8 cellular contexts compared by ENCODE assay signal in the genomic region with DNA sequence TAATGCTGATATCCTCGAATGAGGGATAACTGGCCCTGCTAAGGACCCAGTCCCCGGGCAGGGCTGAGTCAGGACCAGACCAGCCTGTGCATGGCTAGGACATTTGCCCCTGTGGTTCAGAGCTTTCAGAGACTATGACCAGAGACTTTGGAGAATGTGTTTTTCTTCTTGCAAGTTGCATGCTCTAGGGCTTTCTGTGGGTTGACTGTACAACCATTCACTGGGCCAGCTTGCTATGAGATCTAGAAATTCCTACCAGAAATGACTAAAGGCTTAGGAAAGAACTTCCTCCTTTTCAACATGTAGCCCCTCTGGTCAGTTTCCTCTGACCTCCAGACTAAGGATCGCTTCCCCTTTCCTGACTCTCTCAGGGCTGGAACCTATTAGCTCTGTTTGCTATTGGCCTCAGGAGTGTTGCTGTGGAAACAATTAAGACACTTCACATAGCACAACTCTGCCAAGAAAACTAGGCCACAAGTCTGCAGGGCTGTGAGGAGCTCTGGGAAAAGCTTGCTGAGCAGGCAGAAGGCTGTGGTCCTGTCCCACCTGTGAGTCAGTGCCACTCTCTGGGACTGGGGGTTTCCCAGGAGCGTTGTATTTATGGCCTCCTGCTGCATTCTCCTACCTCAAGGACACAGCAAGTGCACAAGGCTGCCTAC. TPM values are rescaled to one million over a fixed set of nuclear protein-coding genes. Genes with fewer than 3 reads are reported as not detected.
DNase-seq lines count a peak whose midpoint lies in the region; ATAC-seq and TF ChIP-seq lines count a peak whose summit lies in the region.

No MANE protein-coding gene starts in this region.

- peak; percentile 5 for ATAC-seq in left colon
- ATAC-seq in GM18867 (IDR thresholded peaks at IDR 0.05; ENCODE audit: unreplicated experiment) = no peak

- peak overlapping the region; percentile 91 for H3K27ac ChIP-seq in temporal lobe (ENCODE audit: low read depth, low read length)

- intact Hi-C loops in left colon (cut with DNase I, micrococcal nuclease) = no loop called here

- DNase-seq in DMS 273 (lab: John Stamatoyannopoulos, UW; ENCODE audit: unreplicated experiment) (peak; percentile 18), DMS 273 treated with DMSO at 0.1 percent for 48 hours (lab: John Stamatoyannopoulos, UW) (no peak), cardiac fibroblast (ENCODE audit: low read depth in 2 of 2) (peak; percentile 73 to 95), left colon (peak in 1 of 2 donors; percentile 58), NCI-H1694 (lab: John Stamatoyannopoulos, UW) (no peak)
- DNase-seq in activated effector memory CD4-positive, alpha-beta T cell treated with Interleukin-2 at 50 U/mL for 16 hours = no peak

- no peak for TF ChIP-seq CTCF in cardiac fibroblast (IDR thresholded peaks at IDR 0.05; ENCODE audit: low read depth, low read length)

- no peak overlapping the region for H3K4me3 ChIP-seq in cardiac fibroblast (replicated peaks in 1 of 2; ENCODE audit: low read depth in 2 of 2, low read length in 2 of 2)

RNA-seq across cellular contexts. Expression of gene CRY2, which starts 10.7 kb away (rescaled TPM):
- total RNA-seq in left colon (10 to 100 TPM; 25.6 to 31.3 TPM), temporal lobe (33.9 TPM)

RNA-seq across cellular contexts. Expression of gene MAPK8IP1, which starts 27.5 kb away (rescaled TPM):
- 1 to 10 TPM; 1.7 to 4.0 TPM for total RNA-seq in left colon
- total RNA-seq in temporal lobe = 75.0 TPM

RNA-seq across cellular contexts. Expression of gene FREY1, which starts 49.1 kb away (rescaled TPM):
- 1 to 10 TPM in 1 of 2 donors, under 1 TPM in 1; 0.61 to 1.3 TPM for total RNA-seq in left colon
- 0.25 TPM for total RNA-seq in temporal lobe

RNA-seq across cellular contexts. Expression of gene SLC35C1, which starts 53.0 kb away (rescaled TPM):
- 10 to 100 TPM; 48.6 to 56.8 TPM for total RNA-seq in left colon
- total RNA-seq in temporal lobe = 5.9 TPM

RNA-seq across cellular contexts. Expression of gene PEX16, which starts 59.7 kb away (rescaled TPM):
- 10 to 100 TPM; 39.6 to 42.9 TPM for total RNA-seq in left colon
- total RNA-seq in temporal lobe = 13.0 TPM

Comparison
In these comparisons a context has a peak if more than half of its experiments do, and no peak if none do; other contexts are left out.
1. DNase-seq: peak in DMS 273 (single experiment) and cardiac fibroblast (2 of 2); none in DMS 273 treated with DMSO at 0.1 percent for 48 hours (single experiment), activated effector memory CD4-positive, alpha-beta T cell treated with Interleukin-2 at 50 U/mL for 16 hours (single experiment) and NCI-H1694 (single experiment).
2. RNA of gene MAPK8IP1, which starts 27.5 kb away (total RNA-seq): 75.0 TPM in temporal lobe (single experiment); 1.7 to 4.0 TPM in left colon; every median in the first group is over 10 times any median in the second.